1 cellular context compared by ENCODE assay signal in the genomic region with DNA sequence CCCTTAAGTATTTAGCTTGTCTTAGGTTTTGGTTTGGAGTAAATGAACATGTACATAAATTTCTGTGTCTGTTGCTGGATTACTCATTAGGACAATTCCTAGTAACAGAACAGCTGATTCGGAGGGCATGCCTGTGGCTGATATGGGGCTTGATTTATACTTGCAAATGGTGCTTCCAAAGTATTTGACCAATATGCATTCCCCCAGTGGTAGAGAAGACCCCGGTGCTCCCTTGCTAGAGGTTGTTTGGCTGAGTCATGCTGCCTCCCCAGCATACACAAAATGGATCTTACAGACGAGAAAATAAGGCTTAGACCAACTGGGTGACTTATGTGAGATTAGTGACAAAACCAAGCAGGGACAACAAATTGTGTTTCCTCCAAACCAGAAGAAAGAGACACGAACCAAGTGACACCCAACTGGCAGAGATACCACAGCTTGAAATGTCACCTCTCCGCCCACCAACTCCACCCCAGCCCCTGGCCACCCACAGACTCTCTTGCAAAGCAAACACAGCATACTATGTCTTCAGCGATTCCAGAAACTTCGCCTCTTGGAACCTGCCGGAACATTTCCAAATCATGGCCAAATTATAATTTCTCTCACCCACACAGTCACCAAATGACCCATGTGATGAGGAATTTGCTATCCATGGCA.
TF ChIP-seq lines count a peak whose summit lies in the region.

No MANE protein-coding gene starts in this region.

TF ChIP-seq in GM23338, 12 proteins besides CTCF, POLR2A, EP300 and RAD21 (continued from another document):
- TF ChIP-seq, protein P1, sequence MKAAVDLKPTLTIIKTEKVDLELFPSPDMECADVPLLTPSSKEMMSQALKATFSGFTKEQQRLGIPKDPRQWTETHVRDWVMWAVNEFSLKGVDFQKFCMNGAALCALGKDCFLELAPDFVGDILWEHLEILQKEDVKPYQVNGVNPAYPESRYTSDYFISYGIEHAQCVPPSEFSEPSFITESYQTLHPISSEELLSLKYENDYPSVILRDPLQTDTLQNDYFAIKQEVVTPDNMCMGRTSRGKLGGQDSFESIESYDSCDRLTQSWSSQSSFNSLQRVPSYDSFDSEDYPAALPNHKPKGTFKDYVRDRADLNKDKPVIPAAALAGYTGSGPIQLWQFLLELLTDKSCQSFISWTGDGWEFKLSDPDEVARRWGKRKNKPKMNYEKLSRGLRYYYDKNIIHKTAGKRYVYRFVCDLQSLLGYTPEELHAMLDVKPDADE (IDR thresholded peaks at IDR 0.05): no peak
- no peak for TF ChIP-seq EZH2 (IDR thresholded peaks at IDR 0.05; ENCODE audit: low read depth, unreplicated experiment)
- no peak for TF ChIP-seq EZH2phosphoT487 (IDR thresholded peaks at IDR 0.05; ENCODE audit: unreplicated experiment)
- no peak for TF ChIP-seq ZNF331 (CRISPR knock-in tag; IDR thresholded peaks at IDR 0.05; ENCODE audit: low read depth)
- TF ChIP-seq ZNF114 (CRISPR knock-in tag; IDR thresholded peaks at IDR 0.05): no peak
- TF ChIP-seq, protein P2, sequence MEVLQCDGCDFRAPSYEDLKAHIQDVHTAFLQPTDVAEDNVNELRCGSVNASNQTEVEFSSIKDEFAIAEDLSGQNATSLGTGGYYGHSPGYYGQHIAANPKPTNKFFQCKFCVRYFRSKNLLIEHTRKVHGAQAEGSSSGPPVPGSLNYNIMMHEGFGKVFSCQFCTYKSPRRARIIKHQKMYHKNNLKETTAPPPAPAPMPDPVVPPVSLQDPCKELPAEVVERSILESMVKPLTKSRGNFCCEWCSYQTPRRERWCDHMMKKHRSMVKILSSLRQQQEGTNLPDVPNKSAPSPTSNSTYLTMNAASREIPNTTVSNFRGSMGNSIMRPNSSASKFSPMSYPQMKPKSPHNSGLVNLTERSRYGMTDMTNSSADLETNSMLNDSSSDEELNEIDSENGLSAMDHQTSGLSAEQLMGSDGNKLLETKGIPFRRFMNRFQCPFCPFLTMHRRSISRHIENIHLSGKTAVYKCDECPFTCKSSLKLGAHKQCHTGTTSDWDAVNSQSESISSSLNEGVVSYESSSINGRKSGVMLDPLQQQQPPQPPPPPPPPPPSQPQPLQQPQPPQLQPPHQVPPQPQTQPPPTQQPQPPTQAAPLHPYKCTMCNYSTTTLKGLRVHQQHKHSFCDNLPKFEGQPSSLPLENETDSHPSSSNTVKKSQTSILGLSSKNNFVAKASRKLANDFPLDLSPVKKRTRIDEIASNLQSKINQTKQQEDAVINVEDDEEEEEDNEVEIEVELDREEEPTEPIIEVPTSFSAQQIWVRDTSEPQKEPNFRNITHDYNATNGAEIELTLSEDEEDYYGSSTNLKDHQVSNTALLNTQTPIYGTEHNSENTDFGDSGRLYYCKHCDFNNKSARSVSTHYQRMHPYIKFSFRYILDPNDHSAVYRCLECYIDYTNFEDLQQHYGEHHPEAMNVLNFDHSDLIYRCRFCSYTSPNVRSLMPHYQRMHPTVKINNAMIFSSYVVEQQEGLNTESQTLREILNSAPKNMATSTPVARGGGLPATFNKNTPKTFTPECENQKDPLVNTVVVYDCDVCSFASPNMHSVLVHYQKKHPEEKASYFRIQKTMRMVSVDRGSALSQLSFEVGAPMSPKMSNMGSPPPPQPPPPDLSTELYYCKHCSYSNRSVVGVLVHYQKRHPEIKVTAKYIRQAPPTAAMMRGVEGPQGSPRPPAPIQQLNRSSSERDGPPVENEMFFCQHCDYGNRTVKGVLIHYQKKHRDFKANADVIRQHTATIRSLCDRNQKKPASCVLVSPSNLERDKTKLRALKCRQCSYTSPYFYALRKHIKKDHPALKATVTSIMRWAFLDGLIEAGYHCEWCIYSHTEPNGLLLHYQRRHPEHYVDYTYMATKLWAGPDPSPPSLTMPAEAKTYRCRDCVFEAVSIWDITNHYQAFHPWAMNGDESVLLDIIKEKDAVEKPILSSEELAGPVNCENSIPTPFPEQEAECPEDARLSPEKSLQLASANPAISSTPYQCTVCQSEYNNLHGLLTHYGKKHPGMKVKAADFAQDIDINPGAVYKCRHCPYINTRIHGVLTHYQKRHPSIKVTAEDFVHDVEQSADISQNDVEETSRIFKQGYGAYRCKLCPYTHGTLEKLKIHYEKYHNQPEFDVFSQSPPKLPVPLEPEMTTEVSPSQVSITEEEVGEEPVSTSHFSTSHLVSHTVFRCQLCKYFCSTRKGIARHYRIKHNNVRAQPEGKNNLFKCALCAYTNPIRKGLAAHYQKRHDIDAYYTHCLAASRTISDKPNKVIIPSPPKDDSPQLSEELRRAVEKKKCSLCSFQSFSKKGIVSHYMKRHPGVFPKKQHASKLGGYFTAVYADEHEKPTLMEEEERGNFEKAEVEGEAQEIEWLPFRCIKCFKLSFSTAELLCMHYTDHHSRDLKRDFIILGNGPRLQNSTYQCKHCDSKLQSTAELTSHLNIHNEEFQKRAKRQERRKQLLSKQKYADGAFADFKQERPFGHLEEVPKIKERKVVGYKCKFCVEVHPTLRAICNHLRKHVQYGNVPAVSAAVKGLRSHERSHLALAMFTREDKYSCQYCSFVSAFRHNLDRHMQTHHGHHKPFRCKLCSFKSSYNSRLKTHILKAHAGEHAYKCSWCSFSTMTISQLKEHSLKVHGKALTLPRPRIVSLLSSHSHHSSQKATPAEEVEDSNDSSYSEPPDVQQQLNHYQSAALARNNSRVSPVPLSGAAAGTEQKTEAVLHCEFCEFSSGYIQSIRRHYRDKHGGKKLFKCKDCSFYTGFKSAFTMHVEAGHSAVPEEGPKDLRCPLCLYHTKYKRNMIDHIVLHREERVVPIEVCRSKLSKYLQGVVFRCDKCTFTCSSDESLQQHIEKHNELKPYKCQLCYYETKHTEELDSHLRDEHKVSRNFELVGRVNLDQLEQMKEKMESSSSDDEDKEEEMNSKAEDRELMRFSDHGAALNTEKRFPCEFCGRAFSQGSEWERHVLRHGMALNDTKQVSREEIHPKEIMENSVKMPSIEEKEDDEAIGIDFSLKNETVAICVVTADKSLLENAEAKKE (CRISPR knock-in tag; IDR thresholded peaks at IDR 0.05): no peak
